Comparison of ENCODE assay signal across 14 cellular contexts in genomic region chr1:36287595-36287994, GRCh38.
"Had no signal": no experiment of that assay in that cellular context is flagged by ENCODE, and none has a peak within 500 bp of the region (broad histone marks: within the 10 kb centered on the region; RNA-seq: fewer than 3 reads in every experiment).

No MANE protein-coding gene starts in this region.

- H3K27me3 Mint-ChIP-seq: activated CD4-positive, alpha-beta memory T cell treated with anti-CD3 and anti-CD28 coated beads for 36 hours; T-helper 17 cell had no signal

- H3K27ac ChIP-seq: breast epithelium, ovary, tibial nerve had no signal

- H3K27me3 ChIP-seq: breast epithelium, ovary, tibial nerve had no signal

- ATAC-seq: left lobe of liver, T-helper 17 cell had no signal

- H3K36me3 ChIP-seq: ovary had no signal

- DNase-seq: activated CD4-positive, alpha-beta memory T cell treated with anti-CD3 and anti-CD28 coated beads for 36 hours; activated naive CD4-positive, alpha-beta T cell treated with anti-CD3 and anti-CD28 coated beads, Interleukin-2, amount 50 U/mL, for 16 hours; anterior cingulate cortex; foreskin melanocyte; islet precursor cell; ovary; SIG-M5; stimulated activated CD4-positive, alpha-beta T cell treated with anti-CD3 and anti-CD28 coated beads, Interleukin-15, amount 100 ng/mL, for 24 hours; stimulated activated CD4-positive, alpha-beta T cell treated with anti-CD3 and anti-CD28 coated beads, Interleukin-4, amount 100 ng/mL, for 4 hours; T-helper 17 cell had no signal

- H3K4me3 ChIP-seq: breast epithelium, ovary, tibial nerve had no signal

- H3K9me3 ChIP-seq: breast epithelium, ovary, tibial nerve had no signal

- H3K27ac Mint-ChIP-seq: activated CD4-positive, alpha-beta memory T cell treated with anti-CD3 and anti-CD28 coated beads for 36 hours; activated T-helper 2 cell treated with anti-CD3 and anti-CD28 coated beads, Interferon-gamma antibody, Interleukin-2, Interleukin-4, amounts not matched to agents 10 μg/mL and 5 μg/mL and 100 μg/mL, durations not matched to agents 14 hours and 24 hours and 36 hours had no signal

- H3K4me3 Mint-ChIP-seq: activated CD4-positive, alpha-beta memory T cell treated with anti-CD3 and anti-CD28 coated beads for 36 hours; T-helper 17 cell had no signal

- H3K9me3 Mint-ChIP-seq: activated CD4-positive, alpha-beta memory T cell treated with anti-CD3 and anti-CD28 coated beads for 36 hours; activated T-helper 2 cell treated with anti-CD3 and anti-CD28 coated beads, Interferon-gamma antibody, Interleukin-2, Interleukin-4, amounts not matched to agents 10 μg/mL and 5 μg/mL and 100 μg/mL, durations not matched to agents 14 hours and 24 hours and 36 hours had no signal
